Comparison of ENCODE assay signal across 2 cellular contexts in genomic region chr3:184388936-184389230, GRCh38.
TF ChIP-seq lines count a peak whose summit lies in the region.

No MANE protein-coding gene starts in this region.

TF ChIP-seq in WTC11, 78 proteins besides CTCF, POLR2A, EP300 and RAD21:
- TF ChIP-seq ESRRA (CRISPR knock-in tag; IDR thresholded peaks at IDR 0.05; ENCODE audit: borderline replicate concordance): no peak
- 0 out of 2 replicates have a peak, but pooled peaks have one; percentile 15 for TF ChIP-seq ZNF263 (CRISPR knock-in tag; IDR thresholded peaks at IDR 0.05; ENCODE audit: low read depth)

TF ChIP-seq in HepG2, 621 proteins besides CTCF, POLR2A, EP300 and RAD21:
- TF ChIP-seq ZNF263 (CRISPR knock-in tag; IDR thresholded peaks at IDR 0.05): peak; percentile 70
- TF ChIP-seq ZSCAN31 (CRISPR knock-in tag; IDR thresholded peaks at IDR 0.05; ENCODE audit: low read depth): no peak
- TF ChIP-seq KAT2B (IDR thresholded peaks at IDR 0.05; ENCODE audit: borderline replicate concordance, low read depth, low read length): no peak
